ENCODE assay signal across 11 cellular contexts in genomic region chr3:168002786-168003368, GRCh38.
DNase-seq lines count a peak whose midpoint lies in the region; ATAC-seq and TF ChIP-seq lines count a peak whose summit lies in the region.
"Had no signal": no experiment of that assay in that cellular context is flagged by ENCODE, and none has a peak within 500 bp of the region (broad histone marks: within the 10 kb centered on the region; RNA-seq: fewer than 3 reads in every experiment).

No MANE protein-coding gene starts in this region.

- DNase-seq in DMS53 treated with DMSO at 0.1 percent for 48 hours (lab: John Stamatoyannopoulos, UW; ENCODE audit: unreplicated experiment) (peak; percentile 38), MG63 (peak; percentile 75), T1000 (lab: John Stamatoyannopoulos, UW) (peak; percentile 35), foreskin keratinocyte (peak; percentile 70 to 88), WTC11 (ENCODE audit: low spot score) (no peak), NCI-H1092 treated with DMSO at 0.1 percent for 48 hours (lab: John Stamatoyannopoulos, UW) (no peak), esophagus muscularis mucosa (ENCODE audit: extremely low spot score) (no peak)
- DNase-seq: activated T-cell treated with anti-CD3 and anti-CD28 coated beads, Interleukin-2, amount 50 U/mL, for 1 hour; T-helper 2 cell had no signal

- H3K27ac ChIP-seq in foreskin keratinocyte (no peak overlapping the region), esophagus muscularis mucosa (replicated peaks in 1 of 4) (no peak overlapping the region)

- no peaks in the 10 kb centered on the region for H3K27me3 ChIP-seq in MG63
- no peaks in the 10 kb centered on the region for H3K27me3 ChIP-seq in foreskin keratinocyte
- no peaks in the 10 kb centered on the region for H3K27me3 ChIP-seq in esophagus muscularis mucosa

- H3K36me3 ChIP-seq in MG63 (no peaks in the 10 kb centered on the region), esophagus muscularis mucosa (no peaks in the 10 kb centered on the region)

- ATAC-seq in foreskin keratinocyte (peak; percentile 83), WTC11 (no peak), GM21723 (IDR thresholded peaks at IDR 0.05; ENCODE audit: unreplicated experiment) (no peak)

- H3K4me1 ChIP-seq in foreskin keratinocyte (no peaks in the 10 kb centered on the region), esophagus muscularis mucosa (no peaks in the 10 kb centered on the region)

- no peaks in the 10 kb centered on the region for H3K4me1 Mint-ChIP-seq in WTC11

- TF ChIP-seq EP300 in esophagus muscularis mucosa (IDR thresholded peaks at IDR 0.05), result no peak

- CTCF ChIA-PET in WTC11 (lab: Charles Lee), result no interaction called here

- no peaks in the 10 kb centered on the region for H3K27me3 Mint-ChIP-seq in WTC11 (ENCODE audit: low read depth)
- H3K27me3 Mint-ChIP-seq: natural killer cell treated with Interleukin-12 subunit alpha and Interleukin-12 subunit beta and Interleukin-15 and Interleukin-18, amount 100 ng/mL, for 72 hours had no signal

- peaks cover 7% of the 10 kb centered on the region for H3K9me3 Mint-ChIP-seq in WTC11
- H3K9me3 Mint-ChIP-seq: natural killer cell treated with Interleukin-12 subunit alpha and Interleukin-12 subunit beta and Interleukin-15 and Interleukin-18, amount 100 ng/mL, for 72 hours had no signal

- intact Hi-C loops in esophagus muscularis mucosa (cut with DNase I), result no loop called here

- POLR2A ChIA-PET in WTC11 (lab: Charles Lee), result no interaction called here

- WGBS in esophagus muscularis mucosa, result 17% methylated on average over 1 of the region's 1 CpG

- H3K4me3 Mint-ChIP-seq in WTC11, result no peak overlapping the region
- H3K4me3 Mint-ChIP-seq: natural killer cell treated with Interleukin-12 subunit alpha and Interleukin-12 subunit beta and Interleukin-15 and Interleukin-18, amount 100 ng/mL, for 72 hours had no signal

- H3K4me3 ChIP-seq in MG63 (no peak overlapping the region), esophagus muscularis mucosa (no peak overlapping the region)

- TF ChIP-seq POLR2A in esophagus muscularis mucosa (IDR thresholded peaks at IDR 0.05; ENCODE audit: low read depth), result no peak

- no peaks in the 10 kb centered on the region for H3K36me3 Mint-ChIP-seq in WTC11
- H3K36me3 Mint-ChIP-seq: natural killer cell treated with Interleukin-12 subunit alpha and Interleukin-12 subunit beta and Interleukin-15 and Interleukin-18, amount 100 ng/mL, for 72 hours had no signal

- TF ChIP-seq CTCF in foreskin keratinocyte (conservative IDR thresholded peaks at IDR 0.05), result no peak
- no peak for TF ChIP-seq CTCF in WTC11 (IDR thresholded peaks at IDR 0.05)
- no peak for TF ChIP-seq CTCF in esophagus muscularis mucosa (IDR thresholded peaks at IDR 0.05)

- peaks cover 15% of the 10 kb centered on the region for H3K9me3 ChIP-seq in MG63
- H3K9me3 ChIP-seq in esophagus muscularis mucosa, result peaks cover 0 to 6% (median 5%) of the 10 kb centered on the region in 4 donors

- no peak overlapping the region for H3K27ac Mint-ChIP-seq in WTC11
- H3K27ac Mint-ChIP-seq: natural killer cell treated with Interleukin-12 subunit alpha and Interleukin-12 subunit beta and Interleukin-15 and Interleukin-18, amount 100 ng/mL, for 72 hours had no signal

TF ChIP-seq in WTC11, 78 proteins besides CTCF, POLR2A, EP300 and RAD21:
- no peak for TF ChIP-seq TEAD4 (CRISPR knock-in tag; IDR thresholded peaks at IDR 0.05)
- no peak for TF ChIP-seq CREB1 (CRISPR knock-in tag; IDR thresholded peaks at IDR 0.05)
- TF ChIP-seq ETV6 (CRISPR knock-in tag; IDR thresholded peaks at IDR 0.05), result no peak
- no peak for TF ChIP-seq ZNF219 (CRISPR knock-in tag; IDR thresholded peaks at IDR 0.05; ENCODE audit: borderline replicate concordance)
- no peak for TF ChIP-seq ERG (CRISPR knock-in tag; IDR thresholded peaks at IDR 0.05)

Comparison
In these comparisons a context has a peak if more than half of its experiments do, and no peak if none do; other contexts are left out.
1. DNase-seq: peak in DMS53 treated with DMSO at 0.1 percent for 48 hours (single experiment), MG63 (single experiment), T1000 (single experiment) and foreskin keratinocyte (2 of 2); none in WTC11 (single experiment), NCI-H1092 treated with DMSO at 0.1 percent for 48 hours (single experiment) and esophagus muscularis mucosa (single experiment).